Comparison of ENCODE assay signal across 8 cellular contexts in the genomic region with DNA sequence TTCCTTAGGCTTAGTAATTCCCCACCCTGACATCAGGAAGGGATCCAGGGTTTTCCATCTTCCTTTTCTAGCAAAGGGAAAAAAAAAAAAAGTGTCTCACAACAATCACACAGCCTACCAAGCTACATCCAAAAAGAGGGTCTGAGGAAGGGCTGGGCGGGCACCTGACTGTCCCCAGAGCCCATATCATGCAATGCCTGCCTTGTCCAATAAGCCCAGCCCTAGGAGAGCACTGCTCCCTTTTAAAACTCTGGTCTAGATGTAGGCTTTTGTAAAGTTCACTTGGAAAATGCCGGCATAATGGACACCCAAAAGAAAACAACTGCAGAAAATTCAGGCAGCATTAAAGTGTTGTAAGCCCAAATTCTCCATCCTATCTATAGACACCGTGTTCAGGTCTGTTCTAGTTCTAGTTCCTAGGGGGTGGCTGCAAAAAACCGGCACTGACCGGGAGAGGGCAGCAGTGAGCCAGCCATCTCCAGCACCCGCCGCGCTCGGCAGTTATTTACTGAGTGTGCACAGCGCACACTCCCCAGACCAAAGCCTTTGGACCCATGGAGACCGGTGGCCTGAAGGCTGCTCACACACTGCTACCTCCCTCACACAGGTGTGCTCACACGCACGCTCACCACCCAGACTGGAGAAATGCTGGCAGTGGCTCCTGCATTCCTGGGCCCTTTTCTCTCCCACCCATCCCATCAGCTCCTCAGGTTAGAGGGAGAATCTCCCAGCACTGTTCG. TPM values are rescaled to one million over a fixed set of nuclear protein-coding genes. Genes with fewer than 3 reads are reported as not detected.
DNase-seq lines count a peak whose midpoint lies in the region; ATAC-seq and TF ChIP-seq lines count a peak whose summit lies in the region.

No MANE protein-coding gene starts in this region.

- peak overlapping the region; percentile 21 for H3K27ac ChIP-seq in AG04450 (ENCODE audit: low read depth, low read length)
- H3K27ac ChIP-seq in lung (ENCODE audit: low read depth in 1 of 2, low read length in 1 of 2): peak overlapping the region in 1 of 2 donors; percentile 8

- DNase-seq in AG04450 (ENCODE audit: low read depth, low spot score): peak; percentile 34
- peak; percentile 66 for DNase-seq in NCI-H748 treated with DMSO at 0.1 percent for 48 hours (lab: John Stamatoyannopoulos, UW)
- DNase-seq in activated CD4-positive, alpha-beta T cell treated with anti-CD3 and anti-CD28 coated beads, Interleukin-2, amount 50 U/mL, for 4 hours: peak; percentile 77 to 79
- peak; percentile 86 for DNase-seq in dermis blood vessel endothelial cell
- DNase-seq in lung (ENCODE audit: low spot score): peak; percentile 81
- DNase-seq in stimulated activated CD8-positive, alpha-beta memory T cell treated with anti-CD3 and anti-CD28 coated beads, Interleukin-12 subunit alpha, Interleukin-12 subunit beta, amount 100 ng/mL, for 1 hour (ENCODE audit: low read depth): peak; percentile 68

- ATAC-seq in GM18858 (IDR thresholded peaks at IDR 0.05; ENCODE audit: unreplicated experiment) (peak; percentile 61), HG03378 (IDR thresholded peaks at IDR 0.05; ENCODE audit: unreplicated experiment) (peak; percentile 63), lung (ENCODE audit: insufficient read depth, low FRiP score) (peak; percentile 79)

- TF ChIP-seq CTCF in AG04450 (IDR thresholded peaks at IDR 0.05; ENCODE audit: low read depth, low read length) (peak; percentile 96), lung (IDR thresholded peaks at IDR 0.05; ENCODE audit: control extremely low read depth, extremely low read depth) (peak; percentile 73)

- WGBS in lung, 2 donors: 21 to 32% methylated on average over 14 of the region's 14 CpGs

- peaks cover 3 to 10% of the 10 kb centered on the region in 2 donors for H3K4me1 ChIP-seq in lung (ENCODE audit: control insufficient read depth in 2 of 2, insufficient read depth in 2 of 2, low read length in 2 of 2)

- CTCF ChIA-PET in AG04450 (lab: Charles Lee): interaction anchor here (0.7 to 6.9 kb wide), 15 partner anchors 9 to 311 kb away, joined by 3 to 85 read pairs (median 4); no protein-coding TSS in a partner anchor

- no peaks in the 10 kb centered on the region for H3K9me3 ChIP-seq in AG04450 (ENCODE audit: control insufficient read depth, insufficient read depth, low read length)
- no peaks in the 10 kb centered on the region for H3K9me3 ChIP-seq in lung (ENCODE audit: control insufficient read depth in 2 of 2, insufficient read depth in 1 of 2, low read length in 1 of 2)

- H3K36me3 ChIP-seq in lung (ENCODE audit: control insufficient read depth in 2 of 2, insufficient read depth in 2 of 2, low read length in 2 of 2): peaks cover 0 to 25% of the 10 kb centered on the region in 2 donors

- no peaks in the 10 kb centered on the region for H3K27me3 ChIP-seq in AG04450 (ENCODE audit: control insufficient read depth, insufficient read depth, low read length)
- H3K27me3 ChIP-seq in lung (ENCODE audit: control insufficient read depth, insufficient read depth): no peaks in the 10 kb centered on the region

- POLR2A ChIA-PET in AG04450 (lab: Yijun Ruan, JAX): no interaction called here

- H3K4me3 ChIP-seq in AG04450 (ENCODE audit: low read depth, low read length) (no peak overlapping the region), lung (no peak overlapping the region)

RNA-seq across cellular contexts. Expression of a gene that starts 48.7 kb away (rescaled TPM):
- polyA plus RNA-seq in AG04450 (2011; rRNA removed): 0.79 and 0.92 TPM in 2 replicates
- polyA minus RNA-seq in AG04450 (2011; rRNA and poly(A)+ RNA removed): 1.2 and 1.5 TPM in 2 replicates
- 98.4 and 257 TPM in 2 replicates for total RNA-seq in dermis blood vessel endothelial cell
- 100 to 1,000 TPM in 1 of 2 donors, 10 to 100 TPM in 1; 71.2 to 133 TPM for total RNA-seq in lung
- 10 to 100 TPM; 24.3 to 44.0 TPM for polyA plus RNA-seq in lung

Comparison
In these comparisons a context has a peak if more than half of its experiments do, and no peak if none do; other contexts are left out.
1. DNase-seq: peak in every context shown above with its lines; median percentile 86 in dermis blood vessel endothelial cell; 81 in lung; 78 in activated CD4-positive, alpha-beta T cell treated with anti-CD3 and anti-CD28 coated beads, Interleukin-2, amount 50 U/mL, for 4 hours; 68 in stimulated activated CD8-positive, alpha-beta memory T cell treated with anti-CD3 and anti-CD28 coated beads, Interleukin-12 subunit alpha, Interleukin-12 subunit beta, amount 100 ng/mL, for 1 hour; 66 in NCI-H748 treated with DMSO at 0.1 percent for 48 hours; 34 in AG04450.